ENCODE assay signal across 28 cellular contexts in genomic region chr12:70794131-70794530, GRCh38.
"Had no signal": no experiment of that assay in that cellular context is flagged by ENCODE, and none has a peak within 500 bp of the region (broad histone marks: within the 10 kb centered on the region; RNA-seq: fewer than 3 reads in every experiment).

No MANE protein-coding gene starts in this region.

- H3K4me3 Mint-ChIP-seq: activated CD8-positive, alpha-beta T cell treated with anti-CD3 and anti-CD28 coated beads for 36 hours; activated naive CD8-positive, alpha-beta T cell; activated T-cell treated with anti-CD3 and anti-CD28 coated beads, Interleukin-2, amount 50 U/mL, for 4 hours; activated T-helper 17 cell treated with anti-CD3 and anti-CD28 coated beads, Interleukin-2, amount 50 U/mL, for 72 hours; WTC11 had no signal

- FAIRE-seq: colon, endometrium, endothelial cell of umbilical vein had no signal

- H3K27me3 Mint-ChIP-seq: activated CD8-positive, alpha-beta T cell treated with anti-CD3 and anti-CD28 coated beads for 36 hours had no signal

- H3K4me1 Mint-ChIP-seq: activated T-helper 17 cell treated with anti-CD3 and anti-CD28 coated beads, Interleukin-2, amount 50 U/mL, for 72 hours; WTC11 had no signal

- H3K36me3 ChIP-seq: gastrocnemius medialis, heart left ventricle had no signal

- H3K27ac ChIP-seq: body of pancreas, gastrocnemius medialis, heart left ventricle had no signal

- H3K9me3 Mint-ChIP-seq: activated CD8-positive, alpha-beta T cell treated with anti-CD3 and anti-CD28 coated beads for 36 hours; activated T-helper 17 cell treated with anti-CD3 and anti-CD28 coated beads, Interleukin-2, amount 50 U/mL, for 72 hours had no signal

- H3K4me3 ChIP-seq: body of pancreas, gastrocnemius medialis, heart left ventricle had no signal

- H3K9me3 ChIP-seq: body of pancreas, gastrocnemius medialis, heart left ventricle had no signal

- H3K4me1 ChIP-seq: body of pancreas, gastrocnemius medialis, heart left ventricle had no signal

- H3K27ac Mint-ChIP-seq: activated CD8-positive, alpha-beta T cell treated with anti-CD3 and anti-CD28 coated beads for 36 hours; activated naive CD8-positive, alpha-beta T cell; activated T-helper 17 cell treated with anti-CD3 and anti-CD28 coated beads, Interleukin-2, amount 50 U/mL, for 72 hours; WTC11 had no signal

- H3K36me3 Mint-ChIP-seq: activated naive CD8-positive, alpha-beta T cell; WTC11 had no signal

- H3K27me3 ChIP-seq: body of pancreas, gastrocnemius medialis, heart left ventricle had no signal

- DNase-seq: activated CD4-positive, alpha-beta T cell treated with anti-CD3 and anti-CD28 coated beads for 48 hours; activated CD4-positive, alpha-beta T cell treated with anti-CD3 and anti-CD28 coated beads, Interleukin-2, amount 50 U/mL, for 1 hour; activated CD4-positive, alpha-beta T cell treated with anti-CD3 and anti-CD28 coated beads, Interleukin-2, amount 50 U/mL, for 48 hours; activated CD8-positive, alpha-beta memory T cell treated with anti-CD3 and anti-CD28 coated beads for 24 hours; activated CD8-positive, alpha-beta T cell treated with anti-CD3 and anti-CD28 coated beads for 36 hours; activated effector memory CD4-positive, alpha-beta T cell treated with Interleukin-2 at 50 U/mL for 16 hours; activated gamma-delta T cell treated with Interleukin-2 at 50 U/mL for 16 hours; activated naive CD4-positive, alpha-beta T cell treated with anti-CD3 and anti-CD28 coated beads, Interleukin-2, amount 50 U/mL, for 16 hours; activated naive CD4-positive, alpha-beta T cell treated with Interleukin-2 at 50 U/mL for 16 hours; activated T-cell treated with anti-CD3 and anti-CD28 coated beads, Interleukin-2, amount 50 U/mL, for 4 hours; amniotic stem cell; aorta; body of pancreas; caudate nucleus; cortex of kidney; dermis blood vessel endothelial cell; effector CD8-positive, alpha-beta T cell; foreskin fibroblast; gastrocnemius medialis; glutamatergic neuron; heart left ventricle; T-helper 2 cell had no signal
